37 cellular contexts compared by ENCODE assay signal in the genomic region with DNA sequence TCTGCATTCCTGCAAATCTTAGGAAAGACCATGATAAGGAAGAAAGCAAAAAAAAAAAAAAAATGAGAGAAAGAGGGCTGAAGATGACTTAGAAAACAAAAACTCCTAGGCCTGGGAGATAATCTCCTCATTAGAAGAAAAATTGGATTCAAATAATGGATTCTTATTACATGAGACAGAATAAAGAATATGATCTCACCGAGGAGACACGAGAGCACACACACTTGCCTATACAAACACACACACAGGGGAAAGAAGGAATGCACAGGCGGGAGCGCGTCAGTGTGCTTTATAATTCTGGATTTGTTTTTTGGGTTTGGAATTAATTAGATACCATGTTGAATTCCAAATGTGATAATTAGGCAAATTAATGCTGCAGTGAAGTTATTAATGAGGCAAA. TPM values are rescaled to one million over a fixed set of nuclear protein-coding genes. Genes with fewer than 3 reads are reported as not detected.
"Had no signal": no experiment of that assay in that cellular context is flagged by ENCODE, and none has a peak within 500 bp of the region (broad histone marks: within the 10 kb centered on the region; RNA-seq: fewer than 3 reads in every experiment).

No MANE protein-coding gene starts in this region.

- H3K4me3 ChIP-seq: ascending aorta, PC-9, SJCRH30, SK-N-MC had no signal

- H3K36me3 ChIP-seq: ascending aorta, SJCRH30 had no signal

- H3K4me2 ChIP-seq: PC-9 had no signal

- FAIRE-seq: bronchial epithelial cell, RCC 7860, TTC549 had no signal

- H3K9me3 ChIP-seq: ascending aorta, SJCRH30 had no signal

- H3K4me1 ChIP-seq: SJCRH30 had no signal

- H3K4me1 Mint-ChIP-seq: activated CD4-positive, alpha-beta T cell treated with anti-CD3 and anti-CD28 coated beads, Interleukin-2, amount 10 ng/mL, durations not matched to agents 24 days and 14 days; activated naive CD8-positive, alpha-beta T cell treated with anti-CD3 and anti-CD28 coated beads for 36 hours; activated T-helper 17 cell treated with anti-CD3 and anti-CD28 coated beads, Interleukin-2, amount 50 U/mL, for 72 hours had no signal

- H3K36me3 Mint-ChIP-seq: activated naive CD8-positive, alpha-beta T cell treated with anti-CD3 and anti-CD28 coated beads for 36 hours; brain had no signal

- H3K27ac Mint-ChIP-seq: activated CD4-positive, alpha-beta T cell treated with anti-CD3 and anti-CD28 coated beads, Interleukin-2, amount 10 ng/mL, durations not matched to agents 24 days and 14 days; activated CD8-positive, alpha-beta T cell treated with anti-CD3 and anti-CD28 coated beads for 36 hours; activated naive CD8-positive, alpha-beta T cell treated with anti-CD3 and anti-CD28 coated beads for 36 hours; activated T-cell treated with anti-CD3 and anti-CD28 coated beads, Interleukin-2, amount 50 U/mL, for 72 hours; activated T-helper 17 cell treated with anti-CD3 and anti-CD28 coated beads, Interleukin-2, amount 50 U/mL, for 72 hours had no signal

- H3K4me3 Mint-ChIP-seq: activated CD4-positive, alpha-beta T cell treated with anti-CD3 and anti-CD28 coated beads, Interleukin-2, amount 10 ng/mL, durations not matched to agents 24 days and 14 days; activated CD8-positive, alpha-beta T cell treated with anti-CD3 and anti-CD28 coated beads for 36 hours; activated naive CD8-positive, alpha-beta T cell treated with anti-CD3 and anti-CD28 coated beads for 36 hours; activated T-cell treated with anti-CD3 and anti-CD28 coated beads, Interleukin-2, amount 50 U/mL, for 72 hours; activated T-helper 17 cell treated with anti-CD3 and anti-CD28 coated beads, Interleukin-2, amount 50 U/mL, for 72 hours had no signal

- ATAC-seq: activated CD8-positive, alpha-beta T cell treated with anti-CD3 and anti-CD28 coated beads for 36 hours; activated T-cell treated with anti-CD3 and anti-CD28 coated beads, Interleukin-2, amount 50 U/mL, for 72 hours; activated T-helper 17 cell treated with anti-CD3 and anti-CD28 coated beads, Interleukin-2, amount 50 U/mL, for 72 hours had no signal

- H3K27me3 ChIP-seq: ascending aorta, SJCRH30 had no signal

- H3K27me3 Mint-ChIP-seq: activated CD4-positive, alpha-beta T cell treated with anti-CD3 and anti-CD28 coated beads, Interleukin-2, amount 10 ng/mL, durations not matched to agents 24 days and 14 days had no signal

- H3K9me3 Mint-ChIP-seq: activated CD4-positive, alpha-beta T cell treated with anti-CD3 and anti-CD28 coated beads, Interleukin-2, amount 10 ng/mL, durations not matched to agents 24 days and 14 days; activated CD8-positive, alpha-beta T cell treated with anti-CD3 and anti-CD28 coated beads for 36 hours; activated naive CD8-positive, alpha-beta T cell treated with anti-CD3 and anti-CD28 coated beads for 36 hours; activated T-cell treated with anti-CD3 and anti-CD28 coated beads, Interleukin-2, amount 50 U/mL, for 72 hours; activated T-helper 17 cell treated with anti-CD3 and anti-CD28 coated beads, Interleukin-2, amount 50 U/mL, for 72 hours had no signal

- H3K27ac ChIP-seq: PC-9, RWPE1, SJCRH30, SK-N-MC had no signal

- H2AFZ ChIP-seq: PC-9 had no signal

- DNase-seq: activated CD4-positive, alpha-beta T cell treated with anti-CD3 and anti-CD28 coated beads, Interleukin-2, amount 10 ng/mL, durations not matched to agents 24 days and 14 days; activated CD4-positive, alpha-beta T cell treated with anti-CD3 and anti-CD28 coated beads, Interleukin-2, amount 50 U/mL, for 4 hours; activated CD8-positive, alpha-beta T cell treated with anti-CD3 and anti-CD28 coated beads for 36 hours; activated effector memory CD4-positive, alpha-beta T cell treated with anti-CD3 and anti-CD28 coated beads, Interleukin-2, amount 50 U/mL, for 16 hours; activated naive CD4-positive, alpha-beta T cell; activated naive CD4-positive, alpha-beta T cell treated with anti-CD3 and anti-CD28 coated beads, Interleukin-2, amount 50 U/mL, for 16 hours; activated naive CD8-positive, alpha-beta T cell treated with anti-CD3 and anti-CD28 coated beads for 36 hours; activated T-cell treated with anti-CD3 and anti-CD28 coated beads, Interleukin-2, amount 50 U/mL, for 1 hour; activated T-cell treated with anti-CD3 and anti-CD28 coated beads, Interleukin-2, amount 50 U/mL, for 72 hours; amygdala; central memory CD4-positive, alpha-beta T cell; Karpas-422; KBM-7; NCI-H1048; NCI-H1105 treated with DMSO at 0.1 percent for 48 hours; NCI-H1436; NCI-H1694 treated with DMSO at 0.1 percent for 48 hours; NCI-H2029; NCI-H345; NCI-H524 treated with DMSO at 0.1 percent for 48 hours; PC-9; SHP77; SJCRH30; T1000 had no signal

RNA-seq across cellular contexts. Expression of a gene that starts 36.0 kb away (rescaled TPM):
- total RNA-seq: activated CD4-positive, alpha-beta T cell treated with anti-CD3 and anti-CD28 coated beads, Interleukin-2, amount 10 ng/mL, durations not matched to agents 24 days and 14 days; activated CD8-positive, alpha-beta memory T cell treated with anti-CD3 and anti-CD28 coated beads for 36 hours; activated CD8-positive, alpha-beta T cell treated with anti-CD3 and anti-CD28 coated beads for 36 hours; activated naive CD8-positive, alpha-beta T cell treated with anti-CD3 and anti-CD28 coated beads for 36 hours; activated T-cell treated with anti-CD3 and anti-CD28 coated beads, Interleukin-2, amount 50 U/mL, for 72 hours; activated T-helper 17 cell treated with anti-CD3 and anti-CD28 coated beads, Interleukin-2, amount 50 U/mL, for 72 hours; ascending aorta; bronchial epithelial cell; MCF 10A; NCI-H460; OCI-LY7; PC-9; T-helper 1 cell treated with Interleukin-12 subunit alpha and Interleukin-12 subunit beta and Interleukin-4 antibody, amounts not matched to agents 30 ng/mL and 1 ng/mL, for 36 hours had no signal
